26 cellular contexts compared by ENCODE assay signal in genomic region chr9:108547736-108548135, GRCh38.
"Had no signal": no experiment of that assay in that cellular context is flagged by ENCODE, and none has a peak within 500 bp of the region (broad histone marks: within the 10 kb centered on the region; RNA-seq: fewer than 3 reads in every experiment).

No MANE protein-coding gene starts in this region.

- H3K9me3 Mint-ChIP-seq: activated B cell treated with CpG ODN at 0.5 μM for 24 hours; activated CD4-positive, alpha-beta T cell treated with anti-CD3 and anti-CD28 coated beads, Interleukin-2, amount 10 ng/mL, durations not matched to agents 24 days and 14 days; activated T-cell treated with anti-CD3 and anti-CD28 coated beads, Interleukin-2, amount 50 U/mL, for 72 hours; T-helper 1 cell treated with Interleukin-12 subunit alpha and Interleukin-12 subunit beta and Interleukin-4 antibody, amounts not matched to agents 30 μg/mL and 1 μg/mL, for 36 hours had no signal

- H3K4me1 Mint-ChIP-seq: activated B cell treated with CpG ODN at 0.5 μM for 24 hours; activated CD4-positive, alpha-beta T cell treated with anti-CD3 and anti-CD28 coated beads, Interleukin-2, amount 10 ng/mL, durations not matched to agents 24 days and 14 days; activated naive CD8-positive, alpha-beta T cell treated with anti-CD3 and anti-CD28 coated beads, Interleukin-2, amount 10 ng/mL, durations not matched to agents 7 days and 5 days had no signal

- ATAC-seq: activated T-cell treated with anti-CD3 and anti-CD28 coated beads, Interleukin-2, amount 50 U/mL, for 72 hours had no signal

- DNase-seq: activated B cell treated with CpG ODN at 0.5 μM for 24 hours; activated CD4-positive, alpha-beta T cell treated with anti-CD3 and anti-CD28 coated beads for 1 hour; activated CD4-positive, alpha-beta T cell treated with anti-CD3 and anti-CD28 coated beads, Interleukin-2, amount 10 ng/mL, durations not matched to agents 24 days and 14 days; activated CD4-positive, alpha-beta T cell treated with anti-CD3 and anti-CD28 coated beads, Interleukin-2, amount 50 U/mL, for 48 hours; activated naive CD4-positive, alpha-beta T cell treated with anti-CD3 and anti-CD28 coated beads, Interleukin-2, amount 50 U/mL, for 16 hours; activated naive CD8-positive, alpha-beta T cell treated with anti-CD3 and anti-CD28 coated beads, Interleukin-2, amount 10 ng/mL, durations not matched to agents 7 days and 5 days; activated T-cell treated with anti-CD3 and anti-CD28 coated beads for 4 hours; activated T-cell treated with anti-CD3 and anti-CD28 coated beads, Interleukin-2, amount 50 U/mL, for 72 hours; adrenal gland; anterior cingulate cortex; central memory CD4-positive, alpha-beta T cell; MG63; NCI-H1092 treated with DMSO at 0.1 percent for 48 hours; NCI-H1417 treated with DMSO at 0.1 percent for 48 hours; NCI-H1694; NCI-H2029; NCI-H345; NCI-H510A; NCI-H526 treated with DMSO at 0.1 percent for 48 hours; NCI-H82; SHP77 had no signal

- H3K4me3 ChIP-seq: adrenal gland, breast epithelium, MG63, SJSA1 had no signal

- FAIRE-seq: RCC 7860 had no signal

- H3K27me3 ChIP-seq: adrenal gland, breast epithelium, MG63, SJSA1 had no signal

- H3K9me3 ChIP-seq: adrenal gland, breast epithelium, MG63, SJSA1 had no signal

- H3K27ac ChIP-seq: adrenal gland, KMS-11, SJSA1 had no signal

- H3K36me3 Mint-ChIP-seq: activated naive CD8-positive, alpha-beta T cell treated with anti-CD3 and anti-CD28 coated beads, Interleukin-2, amount 10 ng/mL, durations not matched to agents 7 days and 5 days had no signal

- H3K9ac ChIP-seq: KMS-11 had no signal

- H3K27me3 Mint-ChIP-seq: activated CD4-positive, alpha-beta T cell treated with anti-CD3 and anti-CD28 coated beads, Interleukin-2, amount 10 ng/mL, durations not matched to agents 24 days and 14 days; activated naive CD8-positive, alpha-beta T cell treated with anti-CD3 and anti-CD28 coated beads, Interleukin-2, amount 10 ng/mL, durations not matched to agents 7 days and 5 days had no signal

- H3K36me3 ChIP-seq: adrenal gland, breast epithelium, MG63, SJSA1 had no signal

- H3K27ac Mint-ChIP-seq: activated B cell treated with CpG ODN at 0.5 μM for 24 hours; activated CD4-positive, alpha-beta T cell treated with anti-CD3 and anti-CD28 coated beads, Interleukin-2, amount 10 ng/mL, durations not matched to agents 24 days and 14 days; activated naive CD8-positive, alpha-beta T cell treated with anti-CD3 and anti-CD28 coated beads, Interleukin-2, amount 10 ng/mL, durations not matched to agents 7 days and 5 days; activated T-cell treated with anti-CD3 and anti-CD28 coated beads, Interleukin-2, amount 50 U/mL, for 72 hours; T-helper 1 cell treated with Interleukin-12 subunit alpha and Interleukin-12 subunit beta and Interleukin-4 antibody, amounts not matched to agents 30 μg/mL and 1 μg/mL, for 36 hours had no signal

- H3K4me2 ChIP-seq: KMS-11 had no signal

- H3K4me3 Mint-ChIP-seq: activated B cell treated with CpG ODN at 0.5 μM for 24 hours; activated CD4-positive, alpha-beta T cell treated with anti-CD3 and anti-CD28 coated beads, Interleukin-2, amount 10 ng/mL, durations not matched to agents 24 days and 14 days; activated naive CD8-positive, alpha-beta T cell treated with anti-CD3 and anti-CD28 coated beads, Interleukin-2, amount 10 ng/mL, durations not matched to agents 7 days and 5 days; activated T-cell treated with anti-CD3 and anti-CD28 coated beads, Interleukin-2, amount 50 U/mL, for 72 hours; T-helper 1 cell treated with Interleukin-12 subunit alpha and Interleukin-12 subunit beta and Interleukin-4 antibody, amounts not matched to agents 30 μg/mL and 1 μg/mL, for 36 hours had no signal
